In genomic region chr18:58140366-58141325, GRCh38 we compare ENCODE assay signal across 12 cellular contexts.
DNase-seq lines count a peak whose midpoint lies in the region; ATAC-seq and TF ChIP-seq lines count a peak whose summit lies in the region.
"Had no signal": no experiment of that assay in that cellular context is flagged by ENCODE, and none has a peak within 500 bp of the region (broad histone marks: within the 10 kb centered on the region; RNA-seq: fewer than 3 reads in every experiment).

No MANE protein-coding gene starts in this region.

- H3K27ac ChIP-seq in liver (ENCODE audit: low read depth in 1 of 2, low read length in 2 of 2): no peak overlapping the region
- H3K27ac ChIP-seq: GM23248 had no signal

- TF ChIP-seq CTCF in WTC11 (IDR thresholded peaks at IDR 0.05) (no peak), liver (IDR thresholded peaks at IDR 0.05; ENCODE audit: low read depth, low read length, missing input control) (peak; percentile 10)

- POLR2A ChIA-PET in WTC11 (lab: Charles Lee): no interaction called here
- POLR2A ChIA-PET in activated CD4-positive, alpha-beta T cell treated with anti-CD3 and anti-CD28 coated beads, Interleukin-2, amount 10 ng/mL, durations not matched to agents 7 days and 5 days (lab: Charles Lee): no interaction called here

- DNase-seq in Right ventricle myocardium superior (no peak), cardiac septum (ENCODE audit: low spot score) (no peak), WTC11 (ENCODE audit: low spot score) (no peak), ureter (ENCODE audit: low spot score) (no peak), T-helper 17 cell (no peak)
- no peak for DNase-seq in activated CD4-positive, alpha-beta T cell treated with anti-CD3 and anti-CD28 coated beads, Interleukin-2, amount 10 ng/mL, durations not matched to agents 7 days and 5 days
- DNase-seq: effector memory CD4-positive, alpha-beta T cell; GM23248; NCI-H774; stimulated activated CD4-positive, alpha-beta T cell treated with anti-CD3 and anti-CD28 coated beads, Interleukin-12 subunit alpha, Interleukin-12 subunit beta, amount 100 ng/mL, for 4 hours had no signal

- intact Hi-C loops in Right ventricle myocardium superior (cut with DNase I): no loop called here
- intact Hi-C loops in cardiac septum (cut with DNase I): no loop called here

- ATAC-seq in Right ventricle myocardium superior (ENCODE audit: poor library complexity): peak; percentile 69
- ATAC-seq in WTC11: no peak
- no peak for ATAC-seq in GM19397 (IDR thresholded peaks at IDR 0.05; ENCODE audit: unreplicated experiment)
- ATAC-seq in T-helper 17 cell: no peak

- H3K4me1 Mint-ChIP-seq in WTC11 (peaks cover 48% of the 10 kb centered on the region), T-helper 17 cell (peaks cover 2% of the 10 kb centered on the region)
- H3K4me1 Mint-ChIP-seq in activated CD4-positive, alpha-beta T cell treated with anti-CD3 and anti-CD28 coated beads, Interleukin-2, amount 10 ng/mL, durations not matched to agents 7 days and 5 days: peaks cover 7% of the 10 kb centered on the region

- H3K9ac ChIP-seq in liver (ENCODE audit: low read depth in 1 of 2, low read length in 2 of 2): no peak overlapping the region
- H3K9ac ChIP-seq: GM23248 had no signal

- H3K9me3 ChIP-seq in liver (ENCODE audit: control insufficient read depth in 4 of 4, low read length in 3 of 4) (no peaks in the 10 kb centered on the region), T-helper 17 cell (ENCODE audit: control insufficient read depth, low read length, poor library complexity, severe bottlenecking) (no peaks in the 10 kb centered on the region)

- CTCF ChIA-PET in WTC11 (lab: Charles Lee): interaction anchor here (0.6 to 2.3 kb wide), 4 partner anchors 11 to 465 kb away, joined by 3 to 6 read pairs (median 3); no protein-coding TSS in a partner anchor
- CTCF ChIA-PET in activated CD4-positive, alpha-beta T cell treated with anti-CD3 and anti-CD28 coated beads, Interleukin-2, amount 10 ng/mL, durations not matched to agents 7 days and 5 days (lab: Charles Lee): no interaction called here

- H3K4me1 ChIP-seq in liver (ENCODE audit: control insufficient read depth in 4 of 4, insufficient read depth in 4 of 4, low read length in 3 of 4): peaks cover 0 to 3% (median under 1%) of the 10 kb centered on the region in 4 donors

- H3K4me3 ChIP-seq in liver (ENCODE audit: low read depth in 1 of 3, low read length in 3 of 3): no peak overlapping the region
- H3K4me3 ChIP-seq: GM23248 had no signal

- H3K4me3 Mint-ChIP-seq in WTC11: no peak overlapping the region
- no peak overlapping the region for H3K4me3 Mint-ChIP-seq in activated CD4-positive, alpha-beta T cell treated with anti-CD3 and anti-CD28 coated beads, Interleukin-2, amount 10 ng/mL, durations not matched to agents 7 days and 5 days
- no peak overlapping the region for H3K4me3 Mint-ChIP-seq in T-helper 17 cell

- H3K27me3 Mint-ChIP-seq in WTC11 (ENCODE audit: low read depth) (no peaks in the 10 kb centered on the region), T-helper 17 cell (peaks cover 60% of the 10 kb centered on the region)
- peaks cover 8% of the 10 kb centered on the region for H3K27me3 Mint-ChIP-seq in activated CD4-positive, alpha-beta T cell treated with anti-CD3 and anti-CD28 coated beads, Interleukin-2, amount 10 ng/mL, durations not matched to agents 7 days and 5 days

- H3K27ac Mint-ChIP-seq in WTC11 (peak overlapping the region; percentile 67), T-helper 17 cell (no peak overlapping the region)
- H3K27ac Mint-ChIP-seq in activated CD4-positive, alpha-beta T cell treated with anti-CD3 and anti-CD28 coated beads, Interleukin-2, amount 10 ng/mL, durations not matched to agents 7 days and 5 days: no peak overlapping the region

- peaks cover 13% of the 10 kb centered on the region for H3K9me3 Mint-ChIP-seq in WTC11
- no peaks in the 10 kb centered on the region for H3K9me3 Mint-ChIP-seq in activated CD4-positive, alpha-beta T cell treated with anti-CD3 and anti-CD28 coated beads, Interleukin-2, amount 10 ng/mL, durations not matched to agents 7 days and 5 days

- H3K36me3 Mint-ChIP-seq in WTC11 (peaks cover 15% of the 10 kb centered on the region), T-helper 17 cell (ENCODE audit: low read depth) (no peaks in the 10 kb centered on the region)
- no peaks in the 10 kb centered on the region for H3K36me3 Mint-ChIP-seq in activated CD4-positive, alpha-beta T cell treated with anti-CD3 and anti-CD28 coated beads, Interleukin-2, amount 10 ng/mL, durations not matched to agents 7 days and 5 days (ENCODE audit: low read depth)

- H3K27me3 ChIP-seq in liver (ENCODE audit: control insufficient read depth in 4 of 4, insufficient read depth in 4 of 4, low read length in 3 of 4): no peaks in the 10 kb centered on the region

- TF ChIP-seq RAD21 in liver (IDR thresholded peaks at IDR 0.05): peak; percentile 60 to 62

- H3K36me3 ChIP-seq in liver (ENCODE audit: control insufficient read depth in 4 of 4, insufficient read depth in 3 of 4, low read depth in 1 of 4, low read length in 3 of 4): peaks cover 0 to 3% (median 0%) of the 10 kb centered on the region in 4 donors

- 78% methylated on average over 12 of the region's 12 CpGs for WGBS in liver

TF ChIP-seq in WTC11, 78 proteins besides CTCF, POLR2A, EP300 and RAD21 (continues in another document):
- TF ChIP-seq HMGXB4 (CRISPR knock-in tag; IDR thresholded peaks at IDR 0.05) (no peak), GTF2I (CRISPR knock-in tag; conservative IDR thresholded peaks at IDR 0.05) (no peak), IRF2 (CRISPR knock-in tag; IDR thresholded peaks at IDR 0.05; ENCODE audit: borderline replicate concordance, low read depth) (no peak), ZBTB43 (CRISPR knock-in tag; IDR thresholded peaks at IDR 0.05) (no peak), KAT7 (CRISPR knock-in tag; IDR thresholded peaks at IDR 0.05; ENCODE audit: borderline replicate concordance) (no peak)

TF ChIP-seq in liver, 16 proteins besides CTCF, POLR2A, EP300 and RAD21:
- TF ChIP-seq HNF4G (IDR thresholded peaks at IDR 0.05) (no peak), HNF4A (conservative IDR thresholded peaks at IDR 0.05) (no peak), GABPA (IDR thresholded peaks at IDR 0.05 in 1 of 2, conservative IDR thresholded peaks at IDR 0.05 in 1 of 2) (no peak), SP1 (IDR thresholded peaks at IDR 0.05) (no peak), TAF1 (conservative IDR thresholded peaks at IDR 0.05) (no peak), YY1 (IDR thresholded peaks at IDR 0.05) (no peak), MAX (IDR thresholded peaks at IDR 0.05) (no peak), EGR1 (IDR thresholded peaks at IDR 0.05; ENCODE audit: low read depth in 2 of 2) (no peak), ATF3 (IDR thresholded peaks at IDR 0.05) (no peak), ZBTB33 (IDR thresholded peaks at IDR 0.05) (no peak), RXRA (IDR thresholded peaks at IDR 0.05) (no peak), FOXA2 (IDR thresholded peaks at IDR 0.05) (no peak), NR2F2 (IDR thresholded peaks at IDR 0.05) (no peak), REST (IDR thresholded peaks at IDR 0.05) (no peak), FOXA1 (IDR thresholded peaks at IDR 0.05) (no peak), JUND (IDR thresholded peaks at IDR 0.05) (no peak)
